1 cellular context compared by ENCODE assay signal in genomic region chr7:13333351-13333750, GRCh38.
TF ChIP-seq lines count a peak whose summit lies in the region.

No MANE protein-coding gene starts in this region.

TF ChIP-seq in GM23338, 12 proteins besides CTCF, POLR2A, EP300 and RAD21 (continued from another document):
- TF ChIP-seq, protein P1, sequence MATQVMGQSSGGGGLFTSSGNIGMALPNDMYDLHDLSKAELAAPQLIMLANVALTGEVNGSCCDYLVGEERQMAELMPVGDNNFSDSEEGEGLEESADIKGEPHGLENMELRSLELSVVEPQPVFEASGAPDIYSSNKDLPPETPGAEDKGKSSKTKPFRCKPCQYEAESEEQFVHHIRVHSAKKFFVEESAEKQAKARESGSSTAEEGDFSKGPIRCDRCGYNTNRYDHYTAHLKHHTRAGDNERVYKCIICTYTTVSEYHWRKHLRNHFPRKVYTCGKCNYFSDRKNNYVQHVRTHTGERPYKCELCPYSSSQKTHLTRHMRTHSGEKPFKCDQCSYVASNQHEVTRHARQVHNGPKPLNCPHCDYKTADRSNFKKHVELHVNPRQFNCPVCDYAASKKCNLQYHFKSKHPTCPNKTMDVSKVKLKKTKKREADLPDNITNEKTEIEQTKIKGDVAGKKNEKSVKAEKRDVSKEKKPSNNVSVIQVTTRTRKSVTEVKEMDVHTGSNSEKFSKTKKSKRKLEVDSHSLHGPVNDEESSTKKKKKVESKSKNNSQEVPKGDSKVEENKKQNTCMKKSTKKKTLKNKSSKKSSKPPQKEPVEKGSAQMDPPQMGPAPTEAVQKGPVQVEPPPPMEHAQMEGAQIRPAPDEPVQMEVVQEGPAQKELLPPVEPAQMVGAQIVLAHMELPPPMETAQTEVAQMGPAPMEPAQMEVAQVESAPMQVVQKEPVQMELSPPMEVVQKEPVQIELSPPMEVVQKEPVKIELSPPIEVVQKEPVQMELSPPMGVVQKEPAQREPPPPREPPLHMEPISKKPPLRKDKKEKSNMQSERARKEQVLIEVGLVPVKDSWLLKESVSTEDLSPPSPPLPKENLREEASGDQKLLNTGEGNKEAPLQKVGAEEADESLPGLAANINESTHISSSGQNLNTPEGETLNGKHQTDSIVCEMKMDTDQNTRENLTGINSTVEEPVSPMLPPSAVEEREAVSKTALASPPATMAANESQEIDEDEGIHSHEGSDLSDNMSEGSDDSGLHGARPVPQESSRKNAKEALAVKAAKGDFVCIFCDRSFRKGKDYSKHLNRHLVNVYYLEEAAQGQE (IDR thresholded peaks at IDR 0.05; ENCODE audit: unreplicated experiment), result no peak
- no peak for TF ChIP-seq EZH2phosphoT487 (IDR thresholded peaks at IDR 0.05; ENCODE audit: unreplicated experiment)
- no peak for TF ChIP-seq STAT1 (IDR thresholded peaks at IDR 0.05; ENCODE audit: unreplicated experiment)
- no peak for TF ChIP-seq POLR2AphosphoS5 (IDR thresholded peaks at IDR 0.05; ENCODE audit: low read depth)
- no peak for TF ChIP-seq ZNF331 (CRISPR knock-in tag; IDR thresholded peaks at IDR 0.05; ENCODE audit: low read depth)
- TF ChIP-seq ZNF462 (CRISPR knock-in tag; IDR thresholded peaks at IDR 0.05), result no peak
- TF ChIP-seq EZH2 (IDR thresholded peaks at IDR 0.05; ENCODE audit: low read depth, unreplicated experiment), result no peak
- no peak for TF ChIP-seq ZNF114 (CRISPR knock-in tag; IDR thresholded peaks at IDR 0.05)
